Comparison of ENCODE assay signal across 33 cellular contexts in the genomic region with DNA sequence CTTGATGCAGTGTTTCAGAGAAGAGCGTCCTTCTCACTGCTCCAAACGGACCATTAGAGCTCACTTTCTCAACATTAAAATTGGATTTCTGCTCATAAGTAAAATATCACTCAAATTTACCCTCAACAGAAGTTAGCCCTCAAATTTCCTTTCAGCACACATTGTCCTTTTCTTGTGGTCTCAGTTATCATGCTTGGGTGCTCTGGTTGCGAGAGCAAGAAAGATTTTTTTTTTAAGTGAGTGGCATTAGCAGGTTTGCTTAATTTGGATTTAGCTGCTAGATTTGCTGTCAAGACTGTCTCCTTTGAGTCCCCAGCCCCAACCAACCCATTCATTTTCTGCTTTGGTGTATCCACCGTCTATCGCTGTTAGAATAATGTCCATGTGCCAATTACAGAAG.
"Had no signal": no experiment of that assay in that cellular context is flagged by ENCODE, and none has a peak within 500 bp of the region (broad histone marks: within the 10 kb centered on the region; RNA-seq: fewer than 3 reads in every experiment).

No MANE protein-coding gene starts in this region.

- H3K4me1 ChIP-seq: prostate gland had no signal

- H3K4me3 ChIP-seq: coronary artery, gastroesophageal sphincter, hepatocyte, left ventricle myocardium inferior, lung, mucosa of descending colon, pancreas, prostate gland, sigmoid colon, suprapubic skin, tibial artery, upper lobe of right lung had no signal

- H3K27me3 ChIP-seq: gastroesophageal sphincter had no signal

- H3K27ac ChIP-seq: brain microvascular endothelial cell, coronary artery, gastroesophageal sphincter, hepatocyte, left ventricle myocardium inferior, pancreas, prostate gland, sigmoid colon, suprapubic skin, tibial artery, upper lobe of right lung, VCaP had no signal

- H3K79me2 ChIP-seq: hepatocyte had no signal

- H3K9me3 ChIP-seq: gastroesophageal sphincter, left ventricle myocardium inferior, mucosa of descending colon, pancreas, prostate gland, sigmoid colon, suprapubic skin, tibial artery, upper lobe of right lung had no signal

- H3K9me3 Mint-ChIP-seq: activated naive CD4-positive, alpha-beta T cell treated with anti-CD3 and anti-CD28 coated beads, Interleukin-2, amount 10 ng/mL, durations not matched to agents 7 days and 5 days; activated T-cell treated with anti-CD3 and anti-CD28 coated beads, Interleukin-2, amount 50 U/mL, for 24 hours; effector memory CD8-positive, alpha-beta T cell had no signal

- ATAC-seq: activated CD4-positive, CD25-positive, alpha-beta regulatory T cell treated with anti-CD3 and anti-CD28 coated beads, Interleukin-2, amount 50 U/mL, for 24 hours; effector memory CD8-positive, alpha-beta T cell; gastroesophageal sphincter; mucosa of descending colon; pancreas; upper lobe of right lung had no signal

- H2AFZ ChIP-seq: hepatocyte had no signal

- H3K36me3 Mint-ChIP-seq: activated naive CD4-positive, alpha-beta T cell treated with anti-CD3 and anti-CD28 coated beads, Interleukin-2, amount 10 ng/mL, durations not matched to agents 7 days and 5 days had no signal

- H3K36me3 ChIP-seq: brain microvascular endothelial cell, pancreas, prostate gland, suprapubic skin had no signal

- H3K4me3 Mint-ChIP-seq: activated naive CD4-positive, alpha-beta T cell treated with anti-CD3 and anti-CD28 coated beads, Interleukin-2, amount 10 ng/mL, durations not matched to agents 7 days and 5 days; activated T-cell treated with anti-CD3 and anti-CD28 coated beads, Interleukin-2, amount 50 U/mL, for 24 hours; effector memory CD8-positive, alpha-beta T cell had no signal

- H3K27ac Mint-ChIP-seq: activated naive CD4-positive, alpha-beta T cell treated with anti-CD3 and anti-CD28 coated beads, Interleukin-2, amount 10 ng/mL, durations not matched to agents 7 days and 5 days; activated T-cell treated with anti-CD3 and anti-CD28 coated beads, Interleukin-2, amount 50 U/mL, for 24 hours; effector memory CD8-positive, alpha-beta T cell had no signal

- DNase-seq: activated CD4-positive, alpha-beta T cell treated with anti-CD3 and anti-CD28 coated beads for 48 hours; activated CD4-positive, alpha-beta T cell treated with anti-CD3 and anti-CD28 coated beads, Interleukin-2, amount 50 U/mL, for 48 hours; activated CD8-positive, alpha-beta memory T cell treated with anti-CD3 and anti-CD28 coated beads, Interleukin-2, amount 50 U/mL, for 4 hours; activated gamma-delta T cell; activated naive CD4-positive, alpha-beta T cell treated with anti-CD3 and anti-CD28 coated beads, Interleukin-2, amount 10 ng/mL, durations not matched to agents 7 days and 5 days; activated T-cell treated with anti-CD3 and anti-CD28 coated beads, Interleukin-2, amount 50 U/mL, for 24 hours; amniotic stem cell; brain microvascular endothelial cell; effector memory CD8-positive, alpha-beta T cell; erythroblast; islet precursor cell; left ventricle myocardium inferior; mesendoderm; mucosa of descending colon; nucleus accumbens; pancreas; sigmoid colon; small intestine; stimulated activated CD4-positive, alpha-beta T cell treated with anti-CD3 and anti-CD28 coated beads, Interleukin-4, amount 100 ng/mL, for 24 hours; stimulated activated naive CD4-positive, alpha-beta T cell; T-helper 9 cell; tibial artery; upper lobe of right lung had no signal

- H3K4me2 ChIP-seq: hepatocyte had no signal

- FAIRE-seq: astrocyte, pancreas, small intestine, TTC549 had no signal
